9 cellular contexts compared by ENCODE assay signal in genomic region chr19:56141416-56141992, GRCh38. TPM values are rescaled to one million over a fixed set of nuclear protein-coding genes. Genes with fewer than 3 reads are reported as not detected.
DNase-seq lines count a peak whose midpoint lies in the region; ATAC-seq and TF ChIP-seq lines count a peak whose summit lies in the region.
"Had no signal": no experiment of that assay in that cellular context is flagged by ENCODE, and none has a peak within 500 bp of the region (broad histone marks: within the 10 kb centered on the region; RNA-seq: fewer than 3 reads in every experiment).

No MANE protein-coding gene starts in this region.

- H3K27me3 Mint-ChIP-seq in CD4-positive, alpha-beta T cell: no peaks in the 10 kb centered on the region

- no peaks in the 10 kb centered on the region for H3K9me3 ChIP-seq in CD4-positive, alpha-beta T cell (ENCODE audit: control insufficient read depth, low read length)
- H3K9me3 ChIP-seq in MG63 (no peaks in the 10 kb centered on the region), adipocyte (ENCODE audit: control insufficient read depth, low read length) (no peaks in the 10 kb centered on the region), subcutaneous abdominal adipose tissue (ENCODE audit: control insufficient read depth in 5 of 5, low read length in 5 of 5) (no peaks in the 10 kb centered on the region)

- H3K4me1 ChIP-seq in adipocyte (ENCODE audit: control insufficient read depth, insufficient read depth, low read length): peaks cover 19% of the 10 kb centered on the region
- H3K4me1 ChIP-seq in subcutaneous abdominal adipose tissue (ENCODE audit: control insufficient read depth in 5 of 5, insufficient read depth in 5 of 5, low read length in 5 of 5): peaks cover 3 to 33% (median 18%) of the 10 kb centered on the region in 5 donors

- no peaks in the 10 kb centered on the region for H3K27me3 ChIP-seq in CD4-positive, alpha-beta T cell (ENCODE audit: control insufficient read depth, insufficient read depth, low read length)
- no peaks in the 10 kb centered on the region for H3K27me3 ChIP-seq in MG63
- H3K27me3 ChIP-seq in adipocyte (replicated peaks; ENCODE audit: control insufficient read depth, insufficient read depth, low read length): no peaks in the 10 kb centered on the region
- H3K27me3 ChIP-seq in layer of hippocampus (ENCODE audit: control insufficient read depth, insufficient read depth, low read length): no peaks in the 10 kb centered on the region
- H3K27me3 ChIP-seq in subcutaneous abdominal adipose tissue (ENCODE audit: control insufficient read depth in 5 of 5, insufficient read depth in 4 of 5, low read length in 5 of 5): no peaks in the 10 kb centered on the region

- H3K4me3 ChIP-seq in MG63: peak overlapping the region; percentile 61
- peak overlapping the region; percentile 81 for H3K4me3 ChIP-seq in adipocyte (ENCODE audit: low read length)
- peak overlapping the region; percentile 65 to 79 (median 71) for H3K4me3 ChIP-seq in subcutaneous abdominal adipose tissue (ENCODE audit: low read depth in 1 of 5, low read length in 5 of 5)

- peaks cover 11% of the 10 kb centered on the region for H3K36me3 Mint-ChIP-seq in CD4-positive, alpha-beta T cell (ENCODE audit: low read depth)

- POLR2A ChIA-PET in CD4-positive, alpha-beta T cell (lab: Charles Lee): interaction anchor here (1.3 to 3.0 kb wide), 5 partner anchors 17 to 173 kb away, joined by 3 to 37 read pairs (median 11); partner anchors contain the start of genes ZNF787 and ZSCAN5A

- intact Hi-C loops in CD4-positive, alpha-beta T cell (cut with DNase I, micrococcal nuclease): loop anchor here (1.0 to 10.0 kb wide), 5 partner anchors 20 to 453 kb away; partner anchors contain the start of genes ZNF787 (in 2 of the 2), ZSCAN5A (in 2 of the 2) and ZNF71 (in 1 of the 2)

- peak overlapping the region; percentile 85 for H3K27ac Mint-ChIP-seq in CD4-positive, alpha-beta T cell

- DNase-seq in CD4-positive, alpha-beta T cell: peak in 7 of 10 experiments; percentile 15 to 54 (median 31)
- no peak for DNase-seq in MG63
- DNase-seq in adipocyte (ENCODE audit: low read depth): peak; percentile 47
- no peak for DNase-seq in NCI-H2029 (lab: John Stamatoyannopoulos, UW)

- TF ChIP-seq CTCF in CD4-positive, alpha-beta T cell (IDR thresholded peaks at IDR 0.05): no peak

- H3K9me3 Mint-ChIP-seq in CD4-positive, alpha-beta T cell: no peaks in the 10 kb centered on the region

- H3K27ac ChIP-seq in CD4-positive, alpha-beta T cell (ENCODE audit: low read depth, low read length): peak overlapping the region; percentile 74
- H3K27ac ChIP-seq in layer of hippocampus (ENCODE audit: low read depth, low read length) (peak overlapping the region; percentile 93), subcutaneous abdominal adipose tissue (ENCODE audit: low read depth, low read length) (peak overlapping the region; percentile 70)

- ATAC-seq in CD4-positive, alpha-beta T cell (ENCODE audit: poor library complexity): no peak
- no peak for ATAC-seq in esophagus mucosa
- no peak for ATAC-seq in HG03196 (IDR thresholded peaks at IDR 0.05; ENCODE audit: unreplicated experiment)

- H3K36me3 ChIP-seq in MG63 (no peaks in the 10 kb centered on the region; the same call in 1 of the 2 replicates), adipocyte (ENCODE audit: control insufficient read depth, insufficient read depth, low read length, severe bottlenecking) (no peaks in the 10 kb centered on the region), subcutaneous abdominal adipose tissue (ENCODE audit: control insufficient read depth in 5 of 5, insufficient read depth in 5 of 5, low read length in 5 of 5) (peaks cover 0 to 3% (median under 1%) of the 10 kb centered on the region in 5 donors)

- H3K4me3 Mint-ChIP-seq in CD4-positive, alpha-beta T cell: peak overlapping the region; percentile 80

- H3K9ac ChIP-seq in adipocyte (ENCODE audit: low read length) (peak overlapping the region; percentile 81), subcutaneous abdominal adipose tissue (ENCODE audit: low read length in 5 of 5) (peak overlapping the region in 2 of 5 donors; percentile 17 to 66)

- CTCF ChIA-PET in CD4-positive, alpha-beta T cell (lab: Charles Lee): interaction anchor here (0.6 to 1.2 kb wide), 2 partner anchors 30 to 36 kb away, joined by 3 read pairs; no protein-coding TSS in a partner anchor

- peaks cover 37% of the 10 kb centered on the region for H3K4me1 Mint-ChIP-seq in CD4-positive, alpha-beta T cell (ENCODE audit: low read depth)

RNA-seq across cellular contexts. Expression of gene ZNF444, which starts 0.4 kb away (rescaled TPM):
- 10 to 100 TPM; 13.5 TPM for total RNA-seq in CD4-positive, alpha-beta T cell
- 11.6 and 23.8 TPM in 2 replicates for total RNA-seq in MG63 (2014; rRNA removed; shearing (Covaris generic); ENCODE audit: low replicate concordance)
- total RNA-seq in esophagus mucosa: 10.4 TPM

RNA-seq across cellular contexts. Expression of gene ZNF787, which starts 20.4 kb away (rescaled TPM):
- 10 to 100 TPM; 11.4 to 11.5 TPM for total RNA-seq in CD4-positive, alpha-beta T cell
- total RNA-seq in MG63 (2014; rRNA removed; shearing (Covaris generic); ENCODE audit: low replicate concordance): 31.8 and 103 TPM in 2 replicates
- 24.4 TPM for total RNA-seq in esophagus mucosa

RNA-seq across cellular contexts. Expression of gene GALP, which starts 34.3 kb away (rescaled TPM):
- not detected for total RNA-seq in CD4-positive, alpha-beta T cell
- not detected in 2 replicates for total RNA-seq in MG63 (2014; rRNA removed; shearing (Covaris generic); ENCODE audit: low replicate concordance)
- not detected for total RNA-seq in esophagus mucosa
- total RNA-seq: HT1080 had no signal

RNA-seq across cellular contexts. Expression of gene ZSCAN5B, which starts 56.1 kb away (rescaled TPM):
- not detected for total RNA-seq in CD4-positive, alpha-beta T cell
- not detected in 2 replicates for total RNA-seq in MG63 (2014; rRNA removed; shearing (Covaris generic); ENCODE audit: low replicate concordance)
- not detected for total RNA-seq in esophagus mucosa
- total RNA-seq: HT1080 had no signal

Comparison
In these comparisons a context has a peak if more than half of its experiments do, and no peak if none do; other contexts are left out.
1. DNase-seq: peak in CD4-positive, alpha-beta T cell (7 of 10) and adipocyte (single experiment); none in MG63 (single experiment) and NCI-H2029 (single experiment).
2. Peak in every context shown above with its lines, with median percentiles within 50 percentile points of each other: H3K27ac ChIP-seq and H3K4me3 ChIP-seq.